In genomic region chr11:13333456-13333957, GRCh38 we compare ENCODE assay signal across 9 cellular contexts. TPM values are rescaled to one million over a fixed set of nuclear protein-coding genes. Genes with fewer than 3 reads are reported as not detected.
DNase-seq lines count a peak whose midpoint lies in the region; ATAC-seq and TF ChIP-seq lines count a peak whose summit lies in the region.
"Had no signal": no experiment of that assay in that cellular context is flagged by ENCODE, and none has a peak within 500 bp of the region (broad histone marks: within the 10 kb centered on the region; RNA-seq: fewer than 3 reads in every experiment).

No MANE protein-coding gene starts in this region.

- peak; percentile 58 for DNase-seq in Jurkat, Clone E6-1 (ENCODE audit: low read depth, low spot score)
- DNase-seq in astrocyte of the hippocampus (ENCODE audit: low read depth, low spot score) (peak; percentile 72), GM10248 (ENCODE audit: extremely low spot score) (no peak), AG08395 (ENCODE audit: low spot score) (no peak), putamen (ENCODE audit: low spot score) (no peak)
- DNase-seq in activated CD4-positive, alpha-beta memory T cell treated with anti-CD3 and anti-CD28 coated beads for 36 hours = no peak
- DNase-seq: brain microvascular endothelial cell had no signal

- ATAC-seq in GM19025 (IDR thresholded peaks at IDR 0.05; ENCODE audit: low read depth, unreplicated experiment) = peak; percentile 56

- H3K27ac Mint-ChIP-seq in activated CD4-positive, alpha-beta memory T cell treated with anti-CD3 and anti-CD28 coated beads for 36 hours = no peak overlapping the region

- H3K9me3 Mint-ChIP-seq in activated CD4-positive, alpha-beta memory T cell treated with anti-CD3 and anti-CD28 coated beads for 36 hours = no peaks in the 10 kb centered on the region

- no peaks in the 10 kb centered on the region for H3K36me3 ChIP-seq in skeletal muscle satellite cell (ENCODE audit: insufficient read depth, low read length)
- H3K36me3 ChIP-seq: brain microvascular endothelial cell had no signal

- intact Hi-C loops in activated CD4-positive, alpha-beta memory T cell treated with anti-CD3 and anti-CD28 coated beads for 36 hours (cut with micrococcal nuclease) = no loop called here

- H3K4me3 Mint-ChIP-seq in activated CD4-positive, alpha-beta memory T cell treated with anti-CD3 and anti-CD28 coated beads for 36 hours = no peak overlapping the region

- no peaks in the 10 kb centered on the region for H3K9me3 ChIP-seq in skeletal muscle satellite cell (replicated peaks; ENCODE audit: low read length)

- H3K4me1 Mint-ChIP-seq in activated CD4-positive, alpha-beta memory T cell treated with anti-CD3 and anti-CD28 coated beads for 36 hours (ENCODE audit: low read depth) = peaks cover 74% of the 10 kb centered on the region

- CTCF ChIA-PET in GM10248 (lab: Yijun Ruan, JAX) = interaction anchor here (1.1 to 5.2 kb wide), 5 partner anchors 12 to 123 kb away, joined by 3 to 66 read pairs (median 40); no protein-coding TSS in a partner anchor
- CTCF ChIA-PET in activated CD4-positive, alpha-beta memory T cell treated with anti-CD3 and anti-CD28 coated beads for 36 hours (lab: Charles Lee) = interaction anchor here (1.1 to 4.5 kb wide), 5 partner anchors 12 to 124 kb away, joined by 3 to 42 read pairs (median 10); no protein-coding TSS in a partner anchor

- peaks cover 76% of the 10 kb centered on the region for H3K4me1 ChIP-seq in skeletal muscle satellite cell (ENCODE audit: control insufficient read depth, insufficient read depth, low read length)

- no peak overlapping the region for H3K4me3 ChIP-seq in Jurkat, Clone E6-1 (ENCODE audit: low read length)
- no peak overlapping the region for H3K4me3 ChIP-seq in skeletal muscle satellite cell (ENCODE audit: low read length)

- peak overlapping the region; percentile 16 for H3K4me2 ChIP-seq in skeletal muscle satellite cell (ENCODE audit: low read length)

- H3K9ac ChIP-seq in skeletal muscle satellite cell (ENCODE audit: low read depth, low read length) = no peak overlapping the region

- H3K27me3 Mint-ChIP-seq in activated CD4-positive, alpha-beta memory T cell treated with anti-CD3 and anti-CD28 coated beads for 36 hours = no peaks in the 10 kb centered on the region

- no peak for TF ChIP-seq CTCF in GM10248 (IDR thresholded peaks at IDR 0.05; ENCODE audit: control extremely low read depth, extremely low read depth, low read depth, missing control alignments)

- H3K27me3 ChIP-seq in skeletal muscle satellite cell (ENCODE audit: control insufficient read depth, insufficient read depth, low read length) = no peaks in the 10 kb centered on the region
- H3K27me3 ChIP-seq: brain microvascular endothelial cell had no signal

- POLR2A ChIA-PET in GM10248 (lab: Yijun Ruan, JAX) = no interaction called here
- POLR2A ChIA-PET in activated CD4-positive, alpha-beta memory T cell treated with anti-CD3 and anti-CD28 coated beads for 36 hours (lab: Charles Lee) = interaction anchor here (1.3 kb wide), 1 partner anchor 55 kb away, joined by 4 read pairs; no protein-coding TSS in a partner anchor

- H3K36me3 Mint-ChIP-seq in activated CD4-positive, alpha-beta memory T cell treated with anti-CD3 and anti-CD28 coated beads for 36 hours = no peaks in the 10 kb centered on the region

RNA-seq across cellular contexts. Expression of gene BMAL1, which starts 55.9 kb away (rescaled TPM):
- 35.0 TPM for polyA plus RNA-seq in Jurkat, Clone E6-1 (2012; ENCODE audit: insufficient read depth, insufficient read length)
- 12.5 and 12.9 TPM in 2 replicates for total RNA-seq in skeletal muscle satellite cell (2012; rRNA removed)
- total RNA-seq in activated CD4-positive, alpha-beta memory T cell treated with anti-CD3 and anti-CD28 coated beads for 36 hours = 10 to 100 TPM; 20.2 to 24.8 TPM

Comparison
In these comparisons a context has a peak if more than half of its experiments do, and no peak if none do; other contexts are left out.
1. DNase-seq: peak in Jurkat, Clone E6-1 (single experiment) and astrocyte of the hippocampus (single experiment); none in GM10248 (single experiment), AG08395 (single experiment), putamen (single experiment) and activated CD4-positive, alpha-beta memory T cell treated with anti-CD3 and anti-CD28 coated beads for 36 hours (single experiment).